17 cellular contexts compared by ENCODE assay signal in the genomic region with DNA sequence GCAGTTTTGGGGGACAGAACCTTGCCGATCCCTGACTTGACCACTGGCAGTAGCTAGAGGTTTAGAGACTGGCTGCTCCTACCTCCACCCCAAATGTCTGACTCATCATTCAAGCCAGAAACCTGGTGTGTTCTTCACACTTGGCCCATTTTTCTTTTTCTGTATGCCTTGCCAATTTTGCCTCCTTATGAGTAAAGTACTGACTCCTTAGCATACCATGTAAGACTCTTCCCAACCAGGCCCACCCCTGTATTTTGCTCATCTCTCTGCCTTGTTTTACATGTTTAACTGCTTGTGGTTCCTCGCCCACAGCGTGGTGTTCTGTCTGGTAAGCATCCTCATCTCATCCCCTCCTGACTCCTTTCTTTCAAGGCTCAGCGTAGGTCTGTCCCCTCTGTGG. TPM values are rescaled to one million over a fixed set of nuclear protein-coding genes. Genes with fewer than 3 reads are reported as not detected.
DNase-seq lines count a peak whose midpoint lies in the region; ATAC-seq and TF ChIP-seq lines count a peak whose summit lies in the region.
"Had no signal": no experiment of that assay in that cellular context is flagged by ENCODE, and none has a peak within 500 bp of the region (broad histone marks: within the 10 kb centered on the region; RNA-seq: fewer than 3 reads in every experiment).

No MANE protein-coding gene starts in this region.

- H3K27ac ChIP-seq in cardiac muscle cell: peak overlapping the region; percentile 66
- no peak overlapping the region for H3K27ac ChIP-seq in gastroesophageal sphincter
- H3K27ac ChIP-seq in adrenal gland: no peak overlapping the region
- H3K27ac ChIP-seq in A673 (ENCODE audit: low read depth, low read length, poor library complexity, severe bottlenecking): no peak overlapping the region
- H3K27ac ChIP-seq: BLaER1, vagina had no signal

- intact Hi-C loops in Right ventricle myocardium superior (cut with DNase I) (no loop called here), adrenal gland (cut with DNase I) (no loop called here), A673 (cut with micrococcal nuclease; ENCODE audit: unreplicated experiment) (no loop called here)

- no peak for TF ChIP-seq EP300 in gastroesophageal sphincter (IDR thresholded peaks at IDR 0.05)

- CTCF ChIA-PET in A673 (lab: Charles Lee): no interaction called here

- H3K4me1 ChIP-seq in cardiac muscle cell (ENCODE audit: low read depth) (no peaks in the 10 kb centered on the region), adipocyte (ENCODE audit: control insufficient read depth, insufficient read depth, low read length) (peaks cover 22% of the 10 kb centered on the region), gastroesophageal sphincter (no peaks in the 10 kb centered on the region), adrenal gland (replicated peaks in 1 of 2) (no peaks in the 10 kb centered on the region), A673 (ENCODE audit: insufficient read depth, low read length, poor library complexity, severe bottlenecking) (peaks cover 11% of the 10 kb centered on the region)
- H3K4me1 ChIP-seq: BLaER1, heart right ventricle, vagina had no signal

- DNase-seq in cardiac muscle cell (ENCODE audit: low read depth in 1 of 2, low spot score in 1 of 2) (peak in 1 of 2 donors; percentile 30), Right ventricle myocardium superior (no peak), adipocyte (ENCODE audit: low read depth) (peak; percentile 8), adrenal gland (no peak), A673 (ENCODE audit: low spot score) (no peak), NCI-H187 (lab: John Stamatoyannopoulos, UW) (no peak)
- DNase-seq in stimulated activated CD4-positive, alpha-beta T cell treated with anti-CD3 and anti-CD28 coated beads, Interleukin-2, amount 100 ng/mL, for 24 hours: no peak
- DNase-seq: activated CD4-positive, CD25-positive, alpha-beta regulatory T cell; activated effector memory CD4-positive, alpha-beta T cell treated with Interleukin-2 at 50 U/mL for 16 hours; GOT3; heart right ventricle; NCI-H510A treated with DMSO at 0.1 percent for 48 hours; nucleus accumbens; stimulated activated CD4-positive, alpha-beta T cell treated with anti-CD3 and anti-CD28 coated beads, Interleukin-12 subunit alpha, Interleukin-12 subunit beta, amount 100 ng/mL, for 4 hours had no signal

- TF ChIP-seq POLR2A in gastroesophageal sphincter (IDR thresholded peaks at IDR 0.05) (no peak), adrenal gland (IDR thresholded peaks at IDR 0.05) (no peak)

- peak overlapping the region; percentile 16 for H3K9ac ChIP-seq in adipocyte (ENCODE audit: low read length)
- H3K9ac ChIP-seq: BLaER1 had no signal

- no peaks in the 10 kb centered on the region for H3K27me3 ChIP-seq in cardiac muscle cell
- no peaks in the 10 kb centered on the region for H3K27me3 ChIP-seq in adipocyte (replicated peaks; ENCODE audit: control insufficient read depth, insufficient read depth, low read length)
- no peaks in the 10 kb centered on the region for H3K27me3 ChIP-seq in gastroesophageal sphincter
- no peaks in the 10 kb centered on the region for H3K27me3 ChIP-seq in adrenal gland
- H3K27me3 ChIP-seq in A673 (replicated peaks; ENCODE audit: insufficient read depth, low read depth, low read length, poor library complexity): no peaks in the 10 kb centered on the region
- H3K27me3 ChIP-seq: BLaER1, heart right ventricle, vagina had no signal

- H3K36me3 ChIP-seq in cardiac muscle cell (peaks cover 80% of the 10 kb centered on the region), adipocyte (ENCODE audit: control insufficient read depth, insufficient read depth, low read length, severe bottlenecking) (peaks cover 95% of the 10 kb centered on the region), gastroesophageal sphincter (peaks cover 0 to 100% of the 10 kb centered on the region in 2 donors), adrenal gland (replicated peaks in 1 of 2) (peaks cover 0 to 98% of the 10 kb centered on the region in 2 donors), A673 (ENCODE audit: insufficient read depth, low read length, poor library complexity, severe bottlenecking) (peaks cover 75% of the 10 kb centered on the region)

- BruUV-seq in A673 (replicated peaks; lab: Mats Ljungman, UMichigan): no TSS peak

- H3K9me3 ChIP-seq in cardiac muscle cell (ENCODE audit: low read depth) (no peaks in the 10 kb centered on the region), adipocyte (ENCODE audit: control insufficient read depth, low read length) (no peaks in the 10 kb centered on the region), gastroesophageal sphincter (no peaks in the 10 kb centered on the region), adrenal gland (replicated peaks in 1 of 3) (no peaks in the 10 kb centered on the region), A673 (ENCODE audit: low read depth, low read length, poor library complexity, severe bottlenecking) (no peaks in the 10 kb centered on the region)
- H3K9me3 ChIP-seq: BLaER1, heart right ventricle, vagina had no signal

- ATAC-seq in Right ventricle myocardium superior (ENCODE audit: poor library complexity): no peak
- peak; percentile 19 for ATAC-seq in gastroesophageal sphincter

- POLR2A ChIA-PET in A673 (lab: Charles Lee; ENCODE audit: low non-redundant PET): no interaction called here

- TF ChIP-seq CTCF in cardiac muscle cell (IDR thresholded peaks at IDR 0.05; ENCODE audit: low read depth, low read length): no peak
- no peak for TF ChIP-seq CTCF in gastroesophageal sphincter (IDR thresholded peaks at IDR 0.05)
- TF ChIP-seq CTCF in adrenal gland (IDR thresholded peaks at IDR 0.05): no peak
- no peak for TF ChIP-seq CTCF in A673 (conservative IDR thresholded peaks at IDR 0.05; ENCODE audit: low read depth, low read length)

- 92 to 100% methylated on average over 2 to 4 of the region's 4 CpGs for WGBS in gastroesophageal sphincter (ENCODE audit: low coverage in 1 of 2), 2 donors
- WGBS in adrenal gland, 4 donors: 91 to 98% (median 94%) methylated on average over 4 of the region's 4 CpGs

- H3K4me3 ChIP-seq in cardiac muscle cell: no peak overlapping the region
- H3K4me3 ChIP-seq in adipocyte (ENCODE audit: low read length): no peak overlapping the region
- no peak overlapping the region for H3K4me3 ChIP-seq in gastroesophageal sphincter
- H3K4me3 ChIP-seq in adrenal gland: no peak overlapping the region
- no peak overlapping the region for H3K4me3 ChIP-seq in A673 (ENCODE audit: low read depth, low read length, poor library complexity, severe bottlenecking)
- H3K4me3 ChIP-seq: BLaER1, heart right ventricle, vagina had no signal

RNA-seq across cellular contexts. Expression of a gene that starts 37.9 kb away (rescaled TPM):
- total RNA-seq in cardiac muscle cell (86.3 and 89.7 TPM in 2 replicates), Right ventricle myocardium superior (39.6 TPM), gastroesophageal sphincter (10 to 100 TPM; 50.1 to 71.0 (median 56.4) TPM), adrenal gland (10 to 100 TPM; 30.8 to 70.0 (median 54.8) TPM), A673 (2021) (122 and 132 TPM in 2 replicates)
- polyA plus RNA-seq in cardiac muscle cell (70.5 and 74.4 TPM in 2 replicates), adrenal gland (100 to 1,000 TPM in 2 of 3 donors, 10 to 100 TPM in 1; 92.1 to 137 (median 102) TPM)

RNA-seq across cellular contexts. Expression of a gene that starts 38.4 kb away (rescaled TPM):
- 117 and 185 TPM in 2 replicates for total RNA-seq in cardiac muscle cell
- 117 and 119 TPM in 2 replicates for polyA plus RNA-seq in cardiac muscle cell
- 24.8 TPM for total RNA-seq in Right ventricle myocardium superior
- total RNA-seq in gastroesophageal sphincter: 10 to 100 TPM; 22.7 to 46.9 (median 43.8) TPM
- 10 to 100 TPM; 27.0 to 47.0 (median 30.2) TPM for total RNA-seq in adrenal gland
- polyA plus RNA-seq in adrenal gland: 10 to 100 TPM; 26.1 to 41.7 (median 36.5) TPM
- 120 and 123 TPM in 2 replicates for total RNA-seq in A673 (2021)

RNA-seq across cellular contexts. Expression of a gene that starts 57.4 kb away (rescaled TPM):
- 156 and 211 TPM in 2 replicates for total RNA-seq in cardiac muscle cell
- polyA plus RNA-seq in cardiac muscle cell: 241 and 299 TPM in 2 replicates
- 128 TPM for total RNA-seq in Right ventricle myocardium superior
- 100 to 1,000 TPM in 3 of 4 donors, 10 to 100 TPM in 1; 84.4 to 111 (median 108) TPM for total RNA-seq in gastroesophageal sphincter
- total RNA-seq in adrenal gland: 100 to 1,000 TPM; 157 to 269 (median 172) TPM
- 100 to 1,000 TPM in 2 of 3 donors, 10 to 100 TPM in 1; 53.5 to 420 (median 140) TPM for polyA plus RNA-seq in adrenal gland
- total RNA-seq in A673 (2021): 457 and 458 TPM in 2 replicates
